Comparison of ENCODE assay signal across 22 cellular contexts in the genomic region with DNA sequence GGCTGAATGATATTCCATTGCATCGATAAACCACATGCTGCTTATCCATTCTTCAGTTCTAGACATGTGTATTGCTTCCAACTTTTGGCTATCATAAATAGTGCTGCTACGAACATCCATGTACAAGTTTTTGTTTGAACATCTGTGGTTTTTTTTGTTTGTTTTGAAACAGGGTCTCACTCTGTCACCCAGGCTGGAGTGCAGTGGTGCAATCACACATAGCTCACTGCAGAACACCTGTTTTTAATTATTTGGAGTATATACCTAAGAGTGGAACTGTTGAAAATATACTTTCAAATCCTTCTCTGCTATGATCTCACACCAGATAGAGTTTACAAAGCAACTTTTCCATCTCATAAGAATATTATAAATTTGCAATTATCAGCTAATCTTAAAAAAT.
DNase-seq lines count a peak whose midpoint lies in the region; ATAC-seq, FAIRE-seq and TF ChIP-seq lines count a peak whose summit lies in the region.
"Had no signal": no experiment of that assay in that cellular context is flagged by ENCODE, and none has a peak within 500 bp of the region (broad histone marks: within the 10 kb centered on the region; RNA-seq: fewer than 3 reads in every experiment).

No MANE protein-coding gene starts in this region.

- H3K27me3 ChIP-seq in small intestine (ENCODE audit: control insufficient read depth in 2 of 2, insufficient read depth in 2 of 2, low read length in 2 of 2): no peaks in the 10 kb centered on the region
- H3K27me3 ChIP-seq: BLaER1 had no signal

- no peak for TF ChIP-seq CTCF in foreskin fibroblast (IDR thresholded peaks at IDR 0.05; ENCODE audit: low read depth, low read length)

- ATAC-seq in left ventricle myocardium superior (peak; percentile 28), HG03342 (IDR thresholded peaks at IDR 0.05; ENCODE audit: unreplicated experiment) (no peak)

- no peaks in the 10 kb centered on the region for H3K9me3 ChIP-seq in small intestine (ENCODE audit: control insufficient read depth, low read depth)
- H3K9me3 ChIP-seq: BLaER1, SK-N-SH had no signal

- DNase-seq in left ventricle myocardium superior: no peak
- no peak for DNase-seq in cardiac septum (ENCODE audit: low spot score)
- DNase-seq in RPMI7951 (ENCODE audit: low read depth): peak; percentile 24
- DNase-seq in foreskin fibroblast: peak; percentile 50 to 72
- no peak for DNase-seq in small intestine
- DNase-seq in H4 (ENCODE audit: low spot score): no peak
- no peak for DNase-seq in SK-N-DZ (ENCODE audit: low spot score)
- DNase-seq: 8988T; CD4-positive, alpha-beta memory T cell; GOT3; HFFc6; NCI-H1092; NCI-H146; NCI-H2029 treated with DMSO at 0.1 percent for 48 hours; NCI-H510A; NCI-H748 treated with DMSO at 0.1 percent for 48 hours; NK-92 treated with Interleukin-12 subunit alpha and Interleukin-12 subunit beta, amount 100 ng/mL, for 24 hours; SHP77; SK-N-SH had no signal

- H3K4me3 ChIP-seq in foreskin fibroblast (ENCODE audit: low read depth in 1 of 2, low read length in 2 of 2): no peak overlapping the region
- H3K4me3 ChIP-seq in small intestine (ENCODE audit: low read depth in 1 of 2, low read length in 2 of 2): no peak overlapping the region
- H3K4me3 ChIP-seq: BLaER1 had no signal

- peak; percentile 64 for FAIRE-seq in small intestine (lab: Jason Lieb, UNC)

- H3K27ac ChIP-seq in small intestine (ENCODE audit: low read depth in 1 of 2, low read length in 1 of 2): no peak overlapping the region
- H3K27ac ChIP-seq: BLaER1, KMS-11 had no signal

- intact Hi-C loops in left ventricle myocardium superior (cut with micrococcal nuclease): no loop called here
- intact Hi-C loops in cardiac septum (cut with DNase I): no loop called here

- H3K4me1 ChIP-seq in small intestine (ENCODE audit: control insufficient read depth in 2 of 2, insufficient read depth in 1 of 2, low read depth in 1 of 2, low read length in 1 of 2): no peaks in the 10 kb centered on the region

- no peaks in the 10 kb centered on the region for H3K36me3 ChIP-seq in small intestine (ENCODE audit: control insufficient read depth in 2 of 2, insufficient read depth in 2 of 2, low read length in 2 of 2)

- 80 to 82% (median 81%) methylated on average over 2 of the region's 2 CpGs for WGBS in small intestine, 3 donors

Comparison
In these comparisons a context has a peak if more than half of its experiments do, and no peak if none do; other contexts are left out.
1. DNase-seq: peak in RPMI7951 (single experiment) and foreskin fibroblast (2 of 2); none in left ventricle myocardium superior (single experiment), cardiac septum (single experiment), small intestine (single experiment), H4 (single experiment) and SK-N-DZ (single experiment).